24 cellular contexts compared by ENCODE assay signal in the genomic region with DNA sequence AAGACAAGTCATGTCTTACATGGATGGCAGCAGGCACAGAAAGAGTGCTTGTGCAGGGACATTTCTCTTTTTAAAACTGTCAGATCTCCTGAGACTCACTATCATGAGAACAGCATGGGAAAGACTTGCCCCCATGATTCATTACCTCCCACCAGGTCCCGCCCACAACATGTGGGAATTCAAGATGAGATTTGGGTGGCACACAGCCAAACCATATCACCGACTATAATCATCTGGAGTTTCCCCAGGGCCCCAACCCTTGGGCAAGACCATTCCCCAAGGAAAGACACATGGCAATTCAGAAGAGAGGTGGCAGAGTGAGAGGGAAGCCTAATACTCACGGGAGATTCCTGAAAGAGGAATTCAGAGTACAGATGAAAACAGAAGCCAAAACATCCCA.
"Had no signal": no experiment of that assay in that cellular context is flagged by ENCODE, and none has a peak within 500 bp of the region (broad histone marks: within the 10 kb centered on the region; RNA-seq: fewer than 3 reads in every experiment).

No MANE protein-coding gene starts in this region.

- H3K27ac Mint-ChIP-seq: activated CD4-positive, alpha-beta memory T cell treated with anti-CD3 and anti-CD28 coated beads, Interleukin-2, amount 10 ng/mL, durations not matched to agents 7 days and 5 days; activated naive CD4-positive, alpha-beta T cell treated with anti-CD3 and anti-CD28 coated beads, Interleukin-2, amount 50 U/mL, for 72 hours; activated T-cell treated with anti-CD3 and anti-CD28 coated beads, Interleukin-2, amount 50 U/mL, for 24 hours; T-helper 1 cell treated with Interleukin-12 subunit alpha and Interleukin-12 subunit beta and Interleukin-4 antibody, amounts not matched to agents 30 μg/mL and 1 μg/mL, for 36 hours; WTC11 had no signal

- H3K9me3 Mint-ChIP-seq: activated CD4-positive, alpha-beta memory T cell treated with anti-CD3 and anti-CD28 coated beads, Interleukin-2, amount 10 ng/mL, durations not matched to agents 7 days and 5 days; activated T-cell treated with anti-CD3 and anti-CD28 coated beads, Interleukin-2, amount 50 U/mL, for 24 hours; T-helper 1 cell treated with Interleukin-12 subunit alpha and Interleukin-12 subunit beta and Interleukin-4 antibody, amounts not matched to agents 30 μg/mL and 1 μg/mL, for 36 hours had no signal

- DNase-seq: activated CD4-positive, alpha-beta memory T cell treated with anti-CD3 and anti-CD28 coated beads, Interleukin-2, amount 10 ng/mL, durations not matched to agents 7 days and 5 days; activated CD4-positive, alpha-beta T cell treated with anti-CD3 and anti-CD28 coated beads for 4 hours; activated effector memory CD4-positive, alpha-beta T cell treated with Interleukin-2 at 50 U/mL for 16 hours; activated T-cell treated with anti-CD3 and anti-CD28 coated beads, Interleukin-2, amount 50 U/mL, for 24 hours; amygdala; body of pancreas; central memory CD4-positive, alpha-beta T cell; cortex of kidney; effector CD4-positive, alpha-beta T cell; esophagus squamous epithelium; foreskin melanocyte; heart right ventricle; left colon; naive thymus-derived CD8-positive, alpha-beta T cell; stimulated activated CD4-positive, alpha-beta T cell treated with anti-CD3 and anti-CD28 coated beads, Interleukin-4, amount 100 ng/mL, for 4 hours; stimulated activated CD8-positive, alpha-beta memory T cell treated with anti-CD3 and anti-CD28 coated beads, Interleukin-4, amount 100 ng/mL, for 48 hours; stimulated activated naive CD4-positive, alpha-beta T cell treated with Interleukin-2 at 50 U/mL for 16 hours; trophoblast cell had no signal

- H3K4me3 Mint-ChIP-seq: activated CD4-positive, alpha-beta memory T cell treated with anti-CD3 and anti-CD28 coated beads, Interleukin-2, amount 10 ng/mL, durations not matched to agents 7 days and 5 days; activated T-cell treated with anti-CD3 and anti-CD28 coated beads, Interleukin-2, amount 50 U/mL, for 24 hours; naive thymus-derived CD8-positive, alpha-beta T cell; T-helper 1 cell treated with Interleukin-12 subunit alpha and Interleukin-12 subunit beta and Interleukin-4 antibody, amounts not matched to agents 30 μg/mL and 1 μg/mL, for 36 hours; WTC11 had no signal

- ATAC-seq: activated naive CD4-positive, alpha-beta T cell treated with anti-CD3 and anti-CD28 coated beads, Interleukin-2, amount 50 U/mL, for 72 hours; body of pancreas; naive thymus-derived CD8-positive, alpha-beta T cell; WTC11 had no signal

- H3K4me3 ChIP-seq: body of pancreas, esophagus squamous epithelium, heart right ventricle, right atrium auricular region, smooth muscle cell had no signal

- H3K4me1 Mint-ChIP-seq: activated CD4-positive, alpha-beta memory T cell treated with anti-CD3 and anti-CD28 coated beads, Interleukin-2, amount 10 ng/mL, durations not matched to agents 7 days and 5 days had no signal

- H3K27me3 ChIP-seq: body of pancreas, esophagus squamous epithelium, heart right ventricle, neutrophil, right atrium auricular region had no signal

- H3K36me3 ChIP-seq: esophagus squamous epithelium, neutrophil, right atrium auricular region had no signal

- H3K27me3 Mint-ChIP-seq: activated CD4-positive, alpha-beta memory T cell treated with anti-CD3 and anti-CD28 coated beads, Interleukin-2, amount 10 ng/mL, durations not matched to agents 7 days and 5 days; activated T-cell treated with anti-CD3 and anti-CD28 coated beads, Interleukin-2, amount 50 U/mL, for 24 hours; naive thymus-derived CD8-positive, alpha-beta T cell had no signal

- H3K9me3 ChIP-seq: body of pancreas, esophagus squamous epithelium, heart right ventricle, neutrophil, right atrium auricular region had no signal

- H3K4me1 ChIP-seq: body of pancreas, esophagus squamous epithelium, right atrium auricular region had no signal
